ENCODE assay signal across 8 cellular contexts in genomic region chr13:32538234-32538620, GRCh38. TPM values are rescaled to one million over a fixed set of nuclear protein-coding genes. Genes with fewer than 3 reads are reported as not detected.
DNase-seq lines count a peak whose midpoint lies in the region; ATAC-seq and TF ChIP-seq lines count a peak whose summit lies in the region.

No MANE protein-coding gene starts in this region.

- H3K27ac Mint-ChIP-seq in activated T-helper 17 cell treated with anti-CD3 and anti-CD28 coated beads, Interleukin-2, amount 50 U/mL, for 72 hours, result peak overlapping the region; percentile 99

- peaks cover 38% of the 10 kb centered on the region for H3K4me1 ChIP-seq in psoas muscle

- 0 to 1% (median 0%) methylated on average over 20 of the region's 20 CpGs for WGBS in psoas muscle, 3 donors

- H3K4me3 Mint-ChIP-seq in activated T-helper 17 cell treated with anti-CD3 and anti-CD28 coated beads, Interleukin-2, amount 50 U/mL, for 72 hours, result peak overlapping the region; percentile 97

- peak overlapping the region; percentile 94 for H3K27ac ChIP-seq in psoas muscle

- H3K4me3 ChIP-seq in GM12864 (ENCODE audit: low read depth, low read length) (peak overlapping the region; percentile 96), psoas muscle (peak overlapping the region; percentile 83)

- peaks cover 53% of the 10 kb centered on the region for H3K36me3 Mint-ChIP-seq in activated T-helper 17 cell treated with anti-CD3 and anti-CD28 coated beads, Interleukin-2, amount 50 U/mL, for 72 hours (ENCODE audit: low read depth)

- no peaks in the 10 kb centered on the region for H3K9me3 ChIP-seq in psoas muscle

- H3K9me3 Mint-ChIP-seq in activated T-helper 17 cell treated with anti-CD3 and anti-CD28 coated beads, Interleukin-2, amount 50 U/mL, for 72 hours, result no peaks in the 10 kb centered on the region

- intact Hi-C loops in Right ventricle myocardium superior (cut with DNase I) (no loop called here), psoas muscle (cut with DNase I) (loop anchor here (5.0 to 10.0 kb wide), 2 partner anchors 111 to 113 kb away; partner anchors contain the start of gene N4BP2L1 (in 2 of the 2))

- H3K27me3 Mint-ChIP-seq in activated T-helper 17 cell treated with anti-CD3 and anti-CD28 coated beads, Interleukin-2, amount 50 U/mL, for 72 hours, result peaks cover 4% of the 10 kb centered on the region

- peaks cover 31% of the 10 kb centered on the region for H3K4me1 Mint-ChIP-seq in activated T-helper 17 cell treated with anti-CD3 and anti-CD28 coated beads, Interleukin-2, amount 50 U/mL, for 72 hours

- ATAC-seq in GM21423 (IDR thresholded peaks at IDR 0.05; ENCODE audit: unreplicated experiment) (peak; percentile 77), HG03575 (IDR thresholded peaks at IDR 0.05; ENCODE audit: extremely low read depth, insufficient number of reproducible peaks, low FRiP score, unreplicated experiment) (peak; percentile 37), Right ventricle myocardium superior (ENCODE audit: poor library complexity) (peak; percentile 58), psoas muscle (peak; percentile 57 to 69 (median 62))
- peak; percentile 80 for ATAC-seq in activated T-helper 17 cell treated with anti-CD3 and anti-CD28 coated beads, Interleukin-2, amount 50 U/mL, for 72 hours (replicated peaks)

- no peak for TF ChIP-seq CTCF in GM12864 (IDR thresholded peaks at IDR 0.05; ENCODE audit: low read depth, low read length, missing control alignments)
- TF ChIP-seq CTCF in psoas muscle (IDR thresholded peaks at IDR 0.05), result no peak

- DNase-seq in GM12864 (ENCODE audit: low read depth) (peak; percentile 57), Right ventricle myocardium superior (peak; percentile 46), psoas muscle (peak; percentile 27 to 69), NCI-H2081 (lab: John Stamatoyannopoulos, UW) (no peak)
- no peak for DNase-seq in effector CD4-positive, alpha-beta T cell

- H3K27me3 ChIP-seq in psoas muscle (ENCODE audit: insufficient read depth in 3 of 3, low read length in 2 of 3), result no peaks in the 10 kb centered on the region

- H3K36me3 ChIP-seq in psoas muscle (ENCODE audit: insufficient read depth in 1 of 2, low read depth in 1 of 2), result peaks cover 0 to 17% of the 10 kb centered on the region in 2 donors

RNA-seq across cellular contexts. Expression of gene N4BP2L2, which starts 0.4 kb away (rescaled TPM):
- total RNA-seq in activated T-helper 17 cell treated with anti-CD3 and anti-CD28 coated beads, Interleukin-2, amount 50 U/mL, for 72 hours, result 100 to 1,000 TPM in 1 of 2 donors, 10 to 100 TPM in 1; 97.0 to 126 TPM
- total RNA-seq in Right ventricle myocardium superior (123 TPM), psoas muscle (100 to 1,000 TPM; 102 to 153 (median 132) TPM)
- 10 to 100 TPM; 23.6 to 77.3 (median 48.5) TPM for polyA plus RNA-seq in psoas muscle

RNA-seq across cellular contexts. Expression of gene PDS5B, which starts 48.0 kb away (rescaled TPM):
- 10 to 100 TPM; 55.6 to 62.2 TPM for total RNA-seq in activated T-helper 17 cell treated with anti-CD3 and anti-CD28 coated beads, Interleukin-2, amount 50 U/mL, for 72 hours
- 22.9 TPM for total RNA-seq in Right ventricle myocardium superior
- total RNA-seq in psoas muscle, result 10 to 100 TPM; 18.3 to 28.1 (median 22.1) TPM
- 1 to 10 TPM; 3.6 to 7.6 (median 4.4) TPM for polyA plus RNA-seq in psoas muscle

Comparison
In these comparisons a context has a peak if more than half of its experiments do, and no peak if none do; other contexts are left out.
1. DNase-seq: peak in GM12864 (single experiment), Right ventricle myocardium superior (single experiment) and psoas muscle (2 of 2); none in NCI-H2081 (0 of 2) and effector CD4-positive, alpha-beta T cell (single experiment).
2. Peak in every context shown above with its lines, with median percentiles within 50 percentile points of each other: ATAC-seq.